In the genomic region with DNA sequence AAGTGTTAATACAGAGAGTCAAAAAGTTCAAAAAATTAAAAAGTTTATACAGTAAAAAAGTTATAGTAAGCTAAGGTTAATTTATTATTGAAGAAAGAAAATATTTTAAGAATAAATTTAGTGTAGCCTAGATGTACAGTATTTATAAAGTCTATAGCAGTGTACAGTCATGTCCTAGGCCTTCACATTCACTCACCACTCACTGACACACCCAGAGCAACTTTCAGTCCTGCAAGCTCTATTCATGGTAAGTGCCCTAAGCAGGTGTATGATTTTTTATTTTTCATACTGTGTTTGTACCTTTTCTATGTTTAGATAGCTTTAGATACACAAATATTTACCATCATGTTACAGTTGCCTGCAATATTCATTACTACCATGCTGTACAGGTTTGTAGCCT, we compare ENCODE assay signal across 28 cellular contexts.
"Had no signal": no experiment of that assay in that cellular context is flagged by ENCODE, and none has a peak within 500 bp of the region (broad histone marks: within the 10 kb centered on the region; RNA-seq: fewer than 3 reads in every experiment).

No MANE protein-coding gene starts in this region.

- H3K27me3 ChIP-seq: brain microvascular endothelial cell, SJCRH30 had no signal

- ATAC-seq: activated CD8-positive, alpha-beta T cell treated with anti-CD3 and anti-CD28 coated beads for 36 hours; activated T-cell treated with anti-CD3 and anti-CD28 coated beads, Interleukin-2, amount 50 U/mL, for 72 hours; activated T-helper 17 cell treated with anti-CD3 and anti-CD28 coated beads, Interleukin-2, amount 50 U/mL, for 72 hours had no signal

- H3K4me3 ChIP-seq: SJCRH30, SK-N-MC had no signal

- H3K36me3 ChIP-seq: brain microvascular endothelial cell, SJCRH30 had no signal

- H3K27ac ChIP-seq: brain microvascular endothelial cell, SJCRH30, SK-N-MC had no signal

- H3K9me3 ChIP-seq: SJCRH30 had no signal

- H3K4me1 ChIP-seq: SJCRH30 had no signal

- DNase-seq: activated CD4-positive, alpha-beta T cell treated with anti-CD3 and anti-CD28 coated beads, Interleukin-2, amount 10 ng/mL, durations not matched to agents 24 days and 14 days; activated CD4-positive, alpha-beta T cell treated with anti-CD3 and anti-CD28 coated beads, Interleukin-2, amount 50 U/mL, for 4 hours; activated CD8-positive, alpha-beta T cell treated with anti-CD3 and anti-CD28 coated beads for 36 hours; activated effector memory CD4-positive, alpha-beta T cell treated with anti-CD3 and anti-CD28 coated beads, Interleukin-2, amount 50 U/mL, for 16 hours; activated naive CD4-positive, alpha-beta T cell; activated naive CD4-positive, alpha-beta T cell treated with anti-CD3 and anti-CD28 coated beads, Interleukin-2, amount 50 U/mL, for 16 hours; activated naive CD8-positive, alpha-beta T cell treated with anti-CD3 and anti-CD28 coated beads for 36 hours; activated T-cell treated with anti-CD3 and anti-CD28 coated beads, Interleukin-2, amount 50 U/mL, for 1 hour; activated T-cell treated with anti-CD3 and anti-CD28 coated beads, Interleukin-2, amount 50 U/mL, for 72 hours; amniotic stem cell; aorta; brain microvascular endothelial cell; Karpas-422; KBM-7; NCI-H1105; NCI-H1417 treated with DMSO at 0.1 percent for 48 hours; NCI-H187 treated with DMSO at 0.1 percent for 48 hours; NCI-H2081; NCI-H226; NCI-H446 treated with DMSO at 0.1 percent for 48 hours; NCI-H524; NCI-H69; NCI-H82; NK-92 treated with Interleukin-12 subunit alpha and Interleukin-12 subunit beta, amount 100 ng/mL, for 24 hours; SHP77; SJCRH30 had no signal
